In the genomic region with DNA sequence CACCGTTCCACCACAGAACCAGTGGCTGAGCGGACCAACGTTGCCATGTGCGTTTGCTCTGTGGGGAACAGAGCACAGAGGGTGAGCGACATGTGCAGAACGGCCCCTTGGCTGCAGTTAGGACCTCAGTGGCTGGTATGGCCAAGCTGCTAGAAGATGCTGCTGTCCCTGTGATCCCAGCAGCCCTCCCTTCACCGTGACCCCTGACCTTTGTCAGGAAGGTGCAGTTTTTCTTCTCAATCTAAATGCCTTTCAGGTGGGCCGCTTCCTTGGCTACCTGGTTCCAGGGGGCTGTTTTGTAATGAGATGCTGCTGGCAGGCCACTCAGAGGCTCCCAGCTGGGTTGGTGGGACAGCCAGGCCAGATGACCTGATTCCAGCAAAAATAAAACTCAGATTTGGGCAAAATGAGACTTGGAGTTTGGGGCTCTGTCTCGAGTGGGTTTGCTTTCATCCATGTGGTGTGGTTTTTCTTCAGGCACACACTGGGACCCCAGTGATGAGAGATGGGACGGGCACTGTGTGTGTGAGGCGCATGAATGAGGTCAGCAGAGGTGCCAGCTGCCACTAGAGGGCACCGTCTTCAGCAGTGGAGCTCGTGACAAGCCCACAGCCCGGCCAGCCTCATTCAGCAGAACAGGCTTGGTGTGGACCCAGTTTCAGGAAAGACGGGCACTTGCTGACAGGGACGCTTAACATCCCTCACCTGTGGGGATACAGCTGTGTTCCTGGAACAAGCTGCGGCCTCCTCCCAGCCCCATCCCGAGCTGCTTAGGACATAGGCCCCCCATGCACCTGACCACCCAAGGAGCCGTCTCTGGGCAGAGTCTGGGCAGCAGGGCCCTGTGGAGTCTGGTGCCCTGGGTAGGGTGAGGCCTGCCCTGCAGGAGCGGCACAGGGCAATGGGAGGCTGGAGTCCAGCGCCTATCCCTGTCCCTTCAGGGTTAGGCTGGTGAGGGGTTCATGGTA, we compare ENCODE assay signal across 1 cellular context.
TF ChIP-seq lines count a peak whose summit lies in the region.

No MANE protein-coding gene starts in this region.

TF ChIP-seq in A549, 52 proteins besides CTCF, POLR2A, EP300 and RAD21 (continued from another document):
- TF ChIP-seq, protein P1, sequence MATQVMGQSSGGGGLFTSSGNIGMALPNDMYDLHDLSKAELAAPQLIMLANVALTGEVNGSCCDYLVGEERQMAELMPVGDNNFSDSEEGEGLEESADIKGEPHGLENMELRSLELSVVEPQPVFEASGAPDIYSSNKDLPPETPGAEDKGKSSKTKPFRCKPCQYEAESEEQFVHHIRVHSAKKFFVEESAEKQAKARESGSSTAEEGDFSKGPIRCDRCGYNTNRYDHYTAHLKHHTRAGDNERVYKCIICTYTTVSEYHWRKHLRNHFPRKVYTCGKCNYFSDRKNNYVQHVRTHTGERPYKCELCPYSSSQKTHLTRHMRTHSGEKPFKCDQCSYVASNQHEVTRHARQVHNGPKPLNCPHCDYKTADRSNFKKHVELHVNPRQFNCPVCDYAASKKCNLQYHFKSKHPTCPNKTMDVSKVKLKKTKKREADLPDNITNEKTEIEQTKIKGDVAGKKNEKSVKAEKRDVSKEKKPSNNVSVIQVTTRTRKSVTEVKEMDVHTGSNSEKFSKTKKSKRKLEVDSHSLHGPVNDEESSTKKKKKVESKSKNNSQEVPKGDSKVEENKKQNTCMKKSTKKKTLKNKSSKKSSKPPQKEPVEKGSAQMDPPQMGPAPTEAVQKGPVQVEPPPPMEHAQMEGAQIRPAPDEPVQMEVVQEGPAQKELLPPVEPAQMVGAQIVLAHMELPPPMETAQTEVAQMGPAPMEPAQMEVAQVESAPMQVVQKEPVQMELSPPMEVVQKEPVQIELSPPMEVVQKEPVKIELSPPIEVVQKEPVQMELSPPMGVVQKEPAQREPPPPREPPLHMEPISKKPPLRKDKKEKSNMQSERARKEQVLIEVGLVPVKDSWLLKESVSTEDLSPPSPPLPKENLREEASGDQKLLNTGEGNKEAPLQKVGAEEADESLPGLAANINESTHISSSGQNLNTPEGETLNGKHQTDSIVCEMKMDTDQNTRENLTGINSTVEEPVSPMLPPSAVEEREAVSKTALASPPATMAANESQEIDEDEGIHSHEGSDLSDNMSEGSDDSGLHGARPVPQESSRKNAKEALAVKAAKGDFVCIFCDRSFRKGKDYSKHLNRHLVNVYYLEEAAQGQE (IDR thresholded peaks at IDR 0.05), result no peak
- TF ChIP-seq, protein P2, sequence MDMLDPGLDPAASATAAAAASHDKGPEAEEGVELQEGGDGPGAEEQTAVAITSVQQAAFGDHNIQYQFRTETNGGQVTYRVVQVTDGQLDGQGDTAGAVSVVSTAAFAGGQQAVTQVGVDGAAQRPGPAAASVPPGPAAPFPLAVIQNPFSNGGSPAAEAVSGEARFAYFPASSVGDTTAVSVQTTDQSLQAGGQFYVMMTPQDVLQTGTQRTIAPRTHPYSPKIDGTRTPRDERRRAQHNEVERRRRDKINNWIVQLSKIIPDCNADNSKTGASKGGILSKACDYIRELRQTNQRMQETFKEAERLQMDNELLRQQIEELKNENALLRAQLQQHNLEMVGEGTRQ (IDR thresholded peaks at IDR 0.05), result 0 out of 2 replicates have a peak, but pooled peaks have one; percentile 7
- TF ChIP-seq TFCP2L1 (CRISPR knock-in tag; IDR thresholded peaks at IDR 0.05) (0 out of 2 replicates have a peak, but pooled peaks have one; percentile 25), MAZ (IDR thresholded peaks at IDR 0.05; ENCODE audit: borderline replicate concordance, low read depth, low read length) (no peak)
